In the genomic region with DNA sequence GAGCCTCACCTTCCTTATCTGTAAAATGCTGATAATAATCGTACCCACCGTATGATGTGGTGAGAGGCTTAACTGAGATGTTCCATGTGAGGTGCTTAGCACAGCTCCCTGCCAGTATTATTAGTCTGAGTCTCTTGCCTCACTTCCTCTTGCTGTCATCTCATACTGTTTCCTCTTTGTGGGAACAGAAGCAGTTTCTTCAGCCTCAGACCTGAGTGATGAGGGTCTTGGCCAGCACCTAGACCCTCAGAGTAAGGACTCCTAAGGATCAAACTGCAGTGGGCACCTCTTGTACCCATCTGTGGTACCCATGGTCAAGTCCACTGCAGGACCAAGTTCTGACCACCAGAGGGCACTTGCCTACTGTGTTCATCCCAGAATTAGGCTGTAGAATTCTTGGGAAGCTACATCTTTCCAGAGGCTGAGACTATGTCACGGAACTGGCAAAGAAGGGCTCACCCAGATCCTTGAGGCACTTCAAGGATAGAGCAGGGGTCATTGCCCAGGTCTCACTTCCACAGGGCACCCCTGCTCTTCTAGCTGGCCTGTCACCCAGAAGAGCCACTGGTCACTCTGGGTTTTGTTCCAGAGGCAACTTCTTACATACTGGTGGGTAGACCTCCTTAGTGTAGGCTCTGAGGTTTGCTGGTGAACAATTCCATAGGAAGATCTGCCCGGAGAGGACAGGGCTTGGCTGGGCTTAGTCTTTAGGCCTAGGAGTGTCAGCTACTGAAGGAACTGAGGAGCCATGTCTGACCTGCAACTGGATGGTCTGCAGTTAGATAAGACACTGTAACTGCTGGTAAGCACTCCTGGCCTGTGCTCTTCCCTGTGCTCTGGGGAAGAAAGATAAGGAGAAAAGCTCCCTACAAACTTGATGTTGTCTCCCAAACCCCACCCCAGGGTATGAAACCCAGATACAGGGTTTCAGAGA, we compare ENCODE assay signal across 8 cellular contexts. TPM values are rescaled to one million over a fixed set of nuclear protein-coding genes. Genes with fewer than 3 reads are reported as not detected.
DNase-seq lines count a peak whose midpoint lies in the region; ATAC-seq and TF ChIP-seq lines count a peak whose summit lies in the region.

No MANE protein-coding gene starts in this region.

- H4K20me1 ChIP-seq in GM23338 (replicated peaks; ENCODE audit: insufficient read depth) = no peaks in the 10 kb centered on the region

- H3K79me2 ChIP-seq in GM23338 (replicated peaks; ENCODE audit: insufficient read depth) = no peaks in the 10 kb centered on the region

- H3K4me3 ChIP-seq in GM23338 (no peak overlapping the region), epithelial cell of proximal tubule (ENCODE audit: low read depth, low read length) (no peak overlapping the region)

- H3K27me3 Mint-ChIP-seq in GM23338 (ENCODE audit: insufficient read depth, low read depth, poor library complexity) = peaks cover 12% of the 10 kb centered on the region
- H3K27me3 Mint-ChIP-seq in activated CD8-positive, alpha-beta T cell treated with anti-CD3 and anti-CD28 coated beads, Interleukin-2, amount 10 ng/mL, durations not matched to agents 7 days and 5 days (ENCODE audit: low read depth) = no peaks in the 10 kb centered on the region

- H3K27ac ChIP-seq in GM23338 (ENCODE audit: low read depth) (no peak overlapping the region), substantia nigra (ENCODE audit: low read depth, low read length, poor library complexity, severe bottlenecking) (no peak overlapping the region)

- H3F3A ChIP-seq in GM23338 (replicated peaks; ENCODE audit: low read depth) = no peaks in the 10 kb centered on the region

- TF ChIP-seq CTCF in GM23338 (conservative IDR thresholded peaks at IDR 0.05; ENCODE audit: low read depth in 2 of 2) (peak; percentile 83 to 85), epithelial cell of proximal tubule (conservative IDR thresholded peaks at IDR 0.05; ENCODE audit: low read depth, low read length) (peak; percentile 96)

- no peaks in the 10 kb centered on the region for H3K4me1 ChIP-seq in GM23338 (ENCODE audit: insufficient read depth)

- ATAC-seq in GM23338 (peak; percentile 88), GM18498 (IDR thresholded peaks at IDR 0.05; ENCODE audit: unreplicated experiment) (no peak)
- ATAC-seq in activated CD8-positive, alpha-beta T cell treated with anti-CD3 and anti-CD28 coated beads, Interleukin-2, amount 10 ng/mL, durations not matched to agents 7 days and 5 days = peak; percentile 46

- POLR2A ChIA-PET in activated CD8-positive, alpha-beta T cell treated with anti-CD3 and anti-CD28 coated beads, Interleukin-2, amount 10 ng/mL, durations not matched to agents 7 days and 5 days (lab: Charles Lee) = interaction anchor here (0.6 kb wide), 1 partner anchor 20 kb away, joined by 3 read pairs; no protein-coding TSS in a partner anchor

- H3K4me3 Mint-ChIP-seq in GM23338 = no peak overlapping the region
- H3K4me3 Mint-ChIP-seq in activated CD8-positive, alpha-beta T cell treated with anti-CD3 and anti-CD28 coated beads, Interleukin-2, amount 10 ng/mL, durations not matched to agents 7 days and 5 days = no peak overlapping the region

- H3K36me3 Mint-ChIP-seq in GM23338 (ENCODE audit: low read depth) = peaks cover 12% of the 10 kb centered on the region; the same call in 1 of the 3 replicates
- H3K36me3 Mint-ChIP-seq in activated CD8-positive, alpha-beta T cell treated with anti-CD3 and anti-CD28 coated beads, Interleukin-2, amount 10 ng/mL, durations not matched to agents 7 days and 5 days (ENCODE audit: low read depth) = no peaks in the 10 kb centered on the region

- DNase-seq in AML-193 (lab: John Stamatoyannopoulos, UW) (peak; percentile 31 to 37), GM23338 (ENCODE audit: low spot score) (peak; percentile 84), NCI-H774 (lab: John Stamatoyannopoulos, UW) (peak; percentile 22), epithelial cell of proximal tubule (ENCODE audit: low read depth) (no peak), middle frontal gyrus (ENCODE audit: extremely low spot score, low spot score) (peak; percentile 50), substantia nigra (lab: John Stamatoyannopoulos, UW) (peak in 36 of 49 donors; percentile 9 to 75 (median 38))
- DNase-seq in activated CD8-positive, alpha-beta T cell treated with anti-CD3 and anti-CD28 coated beads, Interleukin-2, amount 10 ng/mL, durations not matched to agents 7 days and 5 days = peak; percentile 59

- H3K27me3 ChIP-seq in GM23338 (ENCODE audit: insufficient read depth) = no peaks in the 10 kb centered on the region

- H3K9me3 Mint-ChIP-seq in GM23338 = no peaks in the 10 kb centered on the region; the same call in 1 of the 3 replicates
- no peaks in the 10 kb centered on the region for H3K9me3 Mint-ChIP-seq in activated CD8-positive, alpha-beta T cell treated with anti-CD3 and anti-CD28 coated beads, Interleukin-2, amount 10 ng/mL, durations not matched to agents 7 days and 5 days (ENCODE audit: insufficient read depth)

- H2AFZ ChIP-seq in GM23338 = no peak overlapping the region

- CTCF ChIA-PET in activated CD8-positive, alpha-beta T cell treated with anti-CD3 and anti-CD28 coated beads, Interleukin-2, amount 10 ng/mL, durations not matched to agents 7 days and 5 days (lab: Charles Lee) = interaction anchor here (0.6 to 2.9 kb wide), 29 partner anchors 9 to 659 kb away, joined by 3 to 39 read pairs (median 5); partner anchors contain the start of genes IFT52 and SGK2

- no peaks in the 10 kb centered on the region for H3K36me3 ChIP-seq in GM23338 (ENCODE audit: insufficient read depth)

- no peaks in the 10 kb centered on the region for H3K9me2 ChIP-seq in GM23338 (ENCODE audit: insufficient read depth)

- H3K4me1 Mint-ChIP-seq in GM23338 = no peaks in the 10 kb centered on the region
- H3K4me1 Mint-ChIP-seq in activated CD8-positive, alpha-beta T cell treated with anti-CD3 and anti-CD28 coated beads, Interleukin-2, amount 10 ng/mL, durations not matched to agents 7 days and 5 days (ENCODE audit: low read depth) = no peaks in the 10 kb centered on the region

- H3K27ac Mint-ChIP-seq in GM23338 = no peak overlapping the region
- peak overlapping the region; percentile 25 for H3K27ac Mint-ChIP-seq in activated CD8-positive, alpha-beta T cell treated with anti-CD3 and anti-CD28 coated beads, Interleukin-2, amount 10 ng/mL, durations not matched to agents 7 days and 5 days

- no peak overlapping the region for H3K4me2 ChIP-seq in GM23338

TF ChIP-seq in GM23338, 12 proteins besides CTCF, POLR2A, EP300 and RAD21 (continues in another document):
- TF ChIP-seq EZH2 (IDR thresholded peaks at IDR 0.05; ENCODE audit: low read depth, unreplicated experiment) (no peak), POLR2AphosphoS5 (IDR thresholded peaks at IDR 0.05; ENCODE audit: low read depth) (no peak), JUNB (IDR thresholded peaks at IDR 0.05; ENCODE audit: unreplicated experiment) (no peak), ZNF114 (CRISPR knock-in tag; IDR thresholded peaks at IDR 0.05) (no peak), EZH2phosphoT487 (IDR thresholded peaks at IDR 0.05; ENCODE audit: unreplicated experiment) (no peak)

RNA-seq across cellular contexts. Expression of gene SGK2, which starts 20.6 kb away (rescaled TPM):
- 0.08 and 0.42 TPM in 2 replicates for total RNA-seq in GM23338 (2014; rRNA removed; shearing (Covaris generic))
- 0.12 TPM in 1 of 2 replicates, not detected in the other for polyA plus RNA-seq in GM23338 (2016; fragmentation: Nextera tagmentation; extraction: Ambion mirVana)
- under 1 TPM in 1 of 2 experiments, not detected in 1; 0.10 TPM for total RNA-seq in activated CD8-positive, alpha-beta T cell treated with anti-CD3 and anti-CD28 coated beads, Interleukin-2, amount 10 ng/mL, durations not matched to agents 7 days and 5 days
- total RNA-seq in epithelial cell of proximal tubule = 5.9 and 9.8 TPM in 2 replicates

RNA-seq across cellular contexts. Expression of gene L3MBTL1, which starts 30.7 kb away (rescaled TPM):
- 17.4 and 33.6 TPM in 2 replicates for total RNA-seq in GM23338 (2014; rRNA removed; shearing (Covaris generic))
- polyA plus RNA-seq in GM23338 (2016; fragmentation: Nextera tagmentation; extraction: Ambion mirVana) = 6.1 and 6.5 TPM in 2 replicates
- 1 to 10 TPM; 5.6 to 6.7 TPM for total RNA-seq in activated CD8-positive, alpha-beta T cell treated with anti-CD3 and anti-CD28 coated beads, Interleukin-2, amount 10 ng/mL, durations not matched to agents 7 days and 5 days
- total RNA-seq in epithelial cell of proximal tubule = 3.5 and 5.2 TPM in 2 replicates

RNA-seq across cellular contexts. Expression of gene IFT52, which starts 52.5 kb away (rescaled TPM):
- total RNA-seq in GM23338 (2014; rRNA removed; shearing (Covaris generic)) = 26.8 and 30.4 TPM in 2 replicates
- polyA plus RNA-seq in GM23338 (2016; fragmentation: Nextera tagmentation; extraction: Ambion mirVana) = 39.8 and 45.2 TPM in 2 replicates
- total RNA-seq in activated CD8-positive, alpha-beta T cell treated with anti-CD3 and anti-CD28 coated beads, Interleukin-2, amount 10 ng/mL, durations not matched to agents 7 days and 5 days = 10 to 100 TPM; 15.8 to 16.9 TPM
- 19.8 and 21.2 TPM in 2 replicates for total RNA-seq in epithelial cell of proximal tubule
